Comparison of ENCODE assay signal across 15 cellular contexts in genomic region chr10:110169586-110169985, GRCh38. TPM values are rescaled to one million over a fixed set of nuclear protein-coding genes. Genes with fewer than 3 reads are reported as not detected.
A peak's percentile ranks its signal among the peaks of the same experiment; 100 is the strongest.
DNase-seq lines count a peak whose midpoint lies in the region; ATAC-seq, FAIRE-seq and TF ChIP-seq lines count a peak whose summit lies in the region.
"Had no signal": no experiment of that assay in that cellular context is flagged by ENCODE, and none has a peak within 500 bp of the region (broad histone marks: within the 10 kb centered on the region; RNA-seq: fewer than 3 reads in every experiment).

No MANE protein-coding gene starts in this region.

- intact Hi-C loops in left ventricle myocardium inferior (cut with micrococcal nuclease) (no loop called here), left ventricle myocardium superior (cut with micrococcal nuclease) (no loop called here)
- intact Hi-C loops in activated T-helper 1 cell treated with anti-CD3 and anti-CD28 coated beads, Interleukin-12 subunit alpha, Interleukin-12 subunit beta, Interleukin-2, Interleukin-4 antibody, amounts not matched to agents 30 ng/mL and 10 ng/mL and 1 ng/mL, durations not matched to agents 14 hours and 24 hours and 36 hours (cut with micrococcal nuclease), result no loop called here

- no peak for DNase-seq in left ventricle myocardium inferior
- no peak for DNase-seq in left ventricle myocardium superior
- no peak for DNase-seq in astrocyte (ENCODE audit: low read depth)
- no peak for DNase-seq in glutamatergic neuron
- DNase-seq in type B pancreatic cell (ENCODE audit: extremely low spot score, unreplicated experiment), result peak; percentile 18
- no peak for DNase-seq in NCI-H2029 (lab: John Stamatoyannopoulos, UW)
- DNase-seq in activated T-helper 1 cell treated with anti-CD3 and anti-CD28 coated beads, Interleukin-12 subunit alpha, Interleukin-12 subunit beta, Interleukin-2, Interleukin-4 antibody, amounts not matched to agents 30 ng/mL and 10 ng/mL and 1 ng/mL, durations not matched to agents 14 hours and 24 hours and 36 hours (ENCODE audit: low spot score), result no peak
- DNase-seq: C1 segment of cervical spinal cord; CD4-positive, alpha-beta memory T cell; DMS79; GM23248 had no signal

- peaks cover 32% of the 10 kb centered on the region for H3K4me1 ChIP-seq in left ventricle myocardium inferior
- no peaks in the 10 kb centered on the region for H3K4me1 ChIP-seq in astrocyte (ENCODE audit: insufficient read depth, low read length)

- no peaks in the 10 kb centered on the region for H3K9me3 ChIP-seq in left ventricle myocardium inferior (replicated peaks)
- H3K9me3 ChIP-seq in astrocyte (ENCODE audit: insufficient read depth, low read depth, low read length), result no peaks in the 10 kb centered on the region
- H3K9me3 ChIP-seq: HAP-1 had no signal

- H3K36me3 Mint-ChIP-seq in astrocyte (ENCODE audit: low read depth, unreplicated experiment), result no peaks in the 10 kb centered on the region
- H3K36me3 Mint-ChIP-seq in glutamatergic neuron (ENCODE audit: unreplicated experiment), result no peaks in the 10 kb centered on the region
- no peaks in the 10 kb centered on the region for H3K36me3 Mint-ChIP-seq in type B pancreatic cell
- H3K36me3 Mint-ChIP-seq in activated T-helper 1 cell treated with anti-CD3 and anti-CD28 coated beads, Interleukin-12 subunit alpha, Interleukin-12 subunit beta, Interleukin-2, Interleukin-4 antibody, amounts not matched to agents 30 ng/mL and 10 ng/mL and 1 ng/mL, durations not matched to agents 14 hours and 24 hours and 36 hours (ENCODE audit: low read depth), result no peaks in the 10 kb centered on the region
- H3K36me3 Mint-ChIP-seq: CD4-positive, alpha-beta memory T cell had no signal

- H2AFZ ChIP-seq in astrocyte (ENCODE audit: low read depth, low read length), result no peak overlapping the region
- H2AFZ ChIP-seq: GM23248 had no signal

- no peaks in the 10 kb centered on the region for H3K36me3 ChIP-seq in left ventricle myocardium inferior
- H3K36me3 ChIP-seq in astrocyte (ENCODE audit: insufficient read depth, low read length), result no peaks in the 10 kb centered on the region
- H3K36me3 ChIP-seq: HAP-1 had no signal

- no peak overlapping the region for H3K9ac ChIP-seq in astrocyte (ENCODE audit: low read length)
- H3K9ac ChIP-seq: GM23248 had no signal

- H3K27ac ChIP-seq in left ventricle myocardium inferior (replicated peaks), result peak overlapping the region; percentile 82
- H3K27ac ChIP-seq in astrocyte (ENCODE audit: low read depth, low read length), result no peak overlapping the region
- H3K27ac ChIP-seq: GM23248 had no signal

- no peak overlapping the region for H3K4me2 ChIP-seq in astrocyte (ENCODE audit: low read length)

- H3K27me3 Mint-ChIP-seq in astrocyte (ENCODE audit: low read depth, unreplicated experiment), result peaks cover 62% of the 10 kb centered on the region
- peaks cover 14% of the 10 kb centered on the region for H3K27me3 Mint-ChIP-seq in glutamatergic neuron (ENCODE audit: unreplicated experiment)
- H3K27me3 Mint-ChIP-seq in type B pancreatic cell, result peaks cover 48% of the 10 kb centered on the region
- peaks cover 71% of the 10 kb centered on the region for H3K27me3 Mint-ChIP-seq in activated T-helper 1 cell treated with anti-CD3 and anti-CD28 coated beads, Interleukin-12 subunit alpha, Interleukin-12 subunit beta, Interleukin-2, Interleukin-4 antibody, amounts not matched to agents 30 ng/mL and 10 ng/mL and 1 ng/mL, durations not matched to agents 14 hours and 24 hours and 36 hours (ENCODE audit: insufficient read depth)

- no peak overlapping the region for H3K4me3 Mint-ChIP-seq in astrocyte (ENCODE audit: unreplicated experiment)
- peak overlapping the region; percentile 71 for H3K4me3 Mint-ChIP-seq in glutamatergic neuron (ENCODE audit: unreplicated experiment)
- no peak overlapping the region for H3K4me3 Mint-ChIP-seq in type B pancreatic cell
- no peak overlapping the region for H3K4me3 Mint-ChIP-seq in activated T-helper 1 cell treated with anti-CD3 and anti-CD28 coated beads, Interleukin-12 subunit alpha, Interleukin-12 subunit beta, Interleukin-2, Interleukin-4 antibody, amounts not matched to agents 30 ng/mL and 10 ng/mL and 1 ng/mL, durations not matched to agents 14 hours and 24 hours and 36 hours
- H3K4me3 Mint-ChIP-seq: B cell; CD4-positive, alpha-beta memory T cell had no signal

- H3K27me3 ChIP-seq in left ventricle myocardium inferior (ENCODE audit: low read depth) (peaks cover 37% of the 10 kb centered on the region), astrocyte (ENCODE audit: insufficient read depth, low read length) (peaks cover 38% of the 10 kb centered on the region)

- H3K4me1 Mint-ChIP-seq in astrocyte (ENCODE audit: low read depth, unreplicated experiment) (no peaks in the 10 kb centered on the region), glutamatergic neuron (ENCODE audit: low read depth, unreplicated experiment) (peaks cover 23% of the 10 kb centered on the region), type B pancreatic cell (ENCODE audit: unreplicated experiment) (peaks cover 29% of the 10 kb centered on the region)
- peaks cover 46% of the 10 kb centered on the region for H3K4me1 Mint-ChIP-seq in activated T-helper 1 cell treated with anti-CD3 and anti-CD28 coated beads, Interleukin-12 subunit alpha, Interleukin-12 subunit beta, Interleukin-2, Interleukin-4 antibody, amounts not matched to agents 30 ng/mL and 10 ng/mL and 1 ng/mL, durations not matched to agents 14 hours and 24 hours and 36 hours (ENCODE audit: low read depth)

- H3K9me3 Mint-ChIP-seq in astrocyte (ENCODE audit: unreplicated experiment) (peaks cover 4% of the 10 kb centered on the region), glutamatergic neuron (ENCODE audit: unreplicated experiment) (peaks cover 4% of the 10 kb centered on the region), type B pancreatic cell (no peaks in the 10 kb centered on the region)
- no peaks in the 10 kb centered on the region for H3K9me3 Mint-ChIP-seq in activated T-helper 1 cell treated with anti-CD3 and anti-CD28 coated beads, Interleukin-12 subunit alpha, Interleukin-12 subunit beta, Interleukin-2, Interleukin-4 antibody, amounts not matched to agents 30 ng/mL and 10 ng/mL and 1 ng/mL, durations not matched to agents 14 hours and 24 hours and 36 hours
- H3K9me3 Mint-ChIP-seq: CD4-positive, alpha-beta memory T cell had no signal

- TF ChIP-seq CTCF in left ventricle myocardium inferior (IDR thresholded peaks at IDR 0.05; ENCODE audit: borderline replicate concordance) (no peak), astrocyte (IDR thresholded peaks at IDR 0.05; ENCODE audit: insufficient read depth, low read depth, low read length) (no peak), glutamatergic neuron (IDR thresholded peaks at IDR 0.05; ENCODE audit: partially characterized antibody, unreplicated experiment) (no peak), type B pancreatic cell (conservative IDR thresholded peaks at IDR 0.05) (no peak)

- no peak for FAIRE-seq in astrocyte (lab: Jason Lieb, UNC)
- FAIRE-seq: A204.1, GM12878 had no signal

- no peak for ATAC-seq in left ventricle myocardium superior
- ATAC-seq: GM12878 had no signal

- no peaks in the 10 kb centered on the region for H4K20me1 ChIP-seq in astrocyte (ENCODE audit: insufficient read depth, low read length)

- H3K27ac Mint-ChIP-seq in astrocyte (ENCODE audit: unreplicated experiment) (peak overlapping the region; percentile 26), glutamatergic neuron (ENCODE audit: unreplicated experiment) (no peak overlapping the region), type B pancreatic cell (no peak overlapping the region)
- no peak overlapping the region for H3K27ac Mint-ChIP-seq in activated T-helper 1 cell treated with anti-CD3 and anti-CD28 coated beads, Interleukin-12 subunit alpha, Interleukin-12 subunit beta, Interleukin-2, Interleukin-4 antibody, amounts not matched to agents 30 ng/mL and 10 ng/mL and 1 ng/mL, durations not matched to agents 14 hours and 24 hours and 36 hours
- H3K27ac Mint-ChIP-seq: B cell; CD4-positive, alpha-beta memory T cell had no signal

- H3K4me3 ChIP-seq in left ventricle myocardium inferior, result no peak overlapping the region
- no peak overlapping the region for H3K4me3 ChIP-seq in astrocyte (ENCODE audit: insufficient read depth, low read depth, low read length)
- H3K4me3 ChIP-seq: GM12878, GM23248, HAP-1 had no signal

- no peaks in the 10 kb centered on the region for H3K79me2 ChIP-seq in astrocyte (ENCODE audit: insufficient read depth, low read length)

RNA-seq across cellular contexts. Expression of gene MXI1, which starts 37.8 kb away (rescaled TPM):
- 60.0 TPM for total RNA-seq in left ventricle myocardium inferior
- 79.8 TPM for total RNA-seq in left ventricle myocardium superior
- total RNA-seq in astrocyte, result 31.5 and 35.4 TPM in 2 replicates
- total RNA-seq in glutamatergic neuron (ENCODE audit: unreplicated experiment), result 48.1 TPM
- 17.8 and 34.7 TPM in 2 replicates for total RNA-seq in type B pancreatic cell (ENCODE audit: low replicate concordance)
- 14.7 and 15.1 TPM in 2 replicates for total RNA-seq in activated T-helper 1 cell treated with anti-CD3 and anti-CD28 coated beads, Interleukin-12 subunit alpha, Interleukin-12 subunit beta, Interleukin-2, Interleukin-4 antibody, amounts not matched to agents 30 ng/mL and 10 ng/mL and 1 ng/mL, durations not matched to agents 14 hours and 24 hours and 36 hours
